Comparison of ENCODE assay signal across 13 cellular contexts in genomic region chr5:73304381-73304780, GRCh38.
"Had no signal": no experiment of that assay in that cellular context is flagged by ENCODE, and none has a peak within 500 bp of the region (broad histone marks: within the 10 kb centered on the region; RNA-seq: fewer than 3 reads in every experiment).

No MANE protein-coding gene starts in this region.

- H3K9me3 Mint-ChIP-seq: activated B cell treated with CpG ODN at 0.5 μM for 24 hours; endodermal cell; stimulated activated memory B cell treated with anti-CD40 and anti-IgM and Interleukin-4, amounts not matched to agents 10 μg/mL and 1 μg/mL and 100 μg/mL, for 72 hours had no signal

- H3K36me3 Mint-ChIP-seq: stimulated activated memory B cell treated with anti-CD40 and anti-IgM and Interleukin-4, amounts not matched to agents 10 μg/mL and 1 μg/mL and 100 μg/mL, for 72 hours had no signal

- H3K27ac Mint-ChIP-seq: activated B cell treated with CpG ODN at 0.5 μM for 24 hours; activated CD4-positive, alpha-beta T cell treated with anti-CD3 and anti-CD28 coated beads, Interleukin-2, amount 10 ng/mL, durations not matched to agents 7 days and 5 days; activated naive CD8-positive, alpha-beta T cell treated with anti-CD3 and anti-CD28 coated beads for 36 hours; endodermal cell; naive thymus-derived CD8-positive, alpha-beta T cell; stimulated activated memory B cell treated with anti-CD40 and anti-IgM and Interleukin-4, amounts not matched to agents 10 μg/mL and 1 μg/mL and 100 μg/mL, for 72 hours had no signal

- ATAC-seq: naive thymus-derived CD8-positive, alpha-beta T cell; stimulated activated memory B cell treated with anti-CD40 and anti-IgM and Interleukin-4, amounts not matched to agents 10 μg/mL and 1 μg/mL and 100 μg/mL, for 72 hours had no signal

- DNase-seq: activated B cell treated with CpG ODN at 0.5 μM for 24 hours; activated CD4-positive, alpha-beta T cell treated with anti-CD3 and anti-CD28 coated beads, Interleukin-2, amount 10 ng/mL, durations not matched to agents 7 days and 5 days; activated CD8-positive, alpha-beta memory T cell treated with anti-CD3 and anti-CD28 coated beads for 24 hours; activated naive CD8-positive, alpha-beta T cell treated with anti-CD3 and anti-CD28 coated beads for 36 hours; aorta; dorsolateral prefrontal cortex; hypothalamus; mesenchymal stem cell; naive thymus-derived CD8-positive, alpha-beta T cell; retina; stimulated activated CD4-positive, alpha-beta T cell treated with anti-CD3 and anti-CD28 coated beads, Interleukin-2, amount 100 ng/mL, for 48 hours had no signal

- H3K4me3 Mint-ChIP-seq: activated B cell treated with CpG ODN at 0.5 μM for 24 hours; activated CD4-positive, alpha-beta T cell treated with anti-CD3 and anti-CD28 coated beads, Interleukin-2, amount 10 ng/mL, durations not matched to agents 7 days and 5 days; activated naive CD8-positive, alpha-beta T cell treated with anti-CD3 and anti-CD28 coated beads for 36 hours; stimulated activated memory B cell treated with anti-CD40 and anti-IgM and Interleukin-4, amounts not matched to agents 10 μg/mL and 1 μg/mL and 100 μg/mL, for 72 hours had no signal
